ENCODE assay signal across 19 cellular contexts in genomic region chr13:90395846-90396245, GRCh38.
"Had no signal": no experiment of that assay in that cellular context is flagged by ENCODE, and none has a peak within 500 bp of the region (broad histone marks: within the 10 kb centered on the region; RNA-seq: fewer than 3 reads in every experiment).

No MANE protein-coding gene starts in this region.

- H3K4me1 Mint-ChIP-seq: naive thymus-derived CD8-positive, alpha-beta T cell; nephron progenitor cell; stimulated activated naive B cell treated with anti-CD40 and anti-IgM and Interleukin-4, amounts not matched to agents 10 μg/mL and 1 μg/mL and 100 μg/mL, for 72 hours had no signal

- FAIRE-seq: frontal cortex, kidney, pancreas, small intestine, urothelium cell line had no signal

- DNase-seq: cortex of kidney; effector memory CD8-positive, alpha-beta T cell; kidney; naive thymus-derived CD8-positive, alpha-beta T cell; nephron progenitor cell; occipital lobe; pancreas; right lobe of liver; small intestine; stimulated activated CD4-positive, alpha-beta T cell treated with anti-CD3 and anti-CD28 coated beads, Interleukin-15, amount 100 ng/mL, for 24 hours; stimulated activated CD4-positive, alpha-beta T cell treated with anti-CD3 and anti-CD28 coated beads, Interleukin-2, amount 100 ng/mL, for 48 hours; stimulated activated naive B cell treated with anti-CD40 and anti-IgM and Interleukin-4, amounts not matched to agents 10 μg/mL and 1 μg/mL and 100 μg/mL, for 72 hours; upper lobe of left lung had no signal

- H3K27ac ChIP-seq: pancreas, right lobe of liver, thoracic aorta, tibial nerve, upper lobe of left lung had no signal

- H3K4me3 ChIP-seq: lung, pancreas, right lobe of liver, thoracic aorta, tibial nerve, upper lobe of left lung had no signal

- H3K27me3 ChIP-seq: pancreas, right lobe of liver, tibial nerve, upper lobe of left lung had no signal

- H3K36me3 ChIP-seq: pancreas, right lobe of liver, thoracic aorta, tibial nerve, upper lobe of left lung had no signal

- H3K36me3 Mint-ChIP-seq: stimulated activated naive B cell treated with anti-CD40 and anti-IgM and Interleukin-4, amounts not matched to agents 10 μg/mL and 1 μg/mL and 100 μg/mL, for 72 hours had no signal

- H3K4me1 ChIP-seq: pancreas, right lobe of liver, tibial nerve, upper lobe of left lung had no signal

- H3K9me3 ChIP-seq: pancreas, thoracic aorta, upper lobe of left lung had no signal

- H3K27me3 Mint-ChIP-seq: effector memory CD8-positive, alpha-beta T cell; naive thymus-derived CD8-positive, alpha-beta T cell; stimulated activated naive B cell treated with anti-CD40 and anti-IgM and Interleukin-4, amounts not matched to agents 10 μg/mL and 1 μg/mL and 100 μg/mL, for 72 hours; stimulated activated naive CD8-positive, alpha-beta T cell treated with anti-CD3 and anti-CD28 coated beads, Interleukin-15, Interleukin-2, amounts not matched to agents 100 ng/mL and 50 ng/mL, for 24 hours had no signal

- H3K4me3 Mint-ChIP-seq: effector memory CD8-positive, alpha-beta T cell; naive thymus-derived CD8-positive, alpha-beta T cell; nephron progenitor cell; stimulated activated naive B cell treated with anti-CD40 and anti-IgM and Interleukin-4, amounts not matched to agents 10 μg/mL and 1 μg/mL and 100 μg/mL, for 72 hours; stimulated activated naive CD8-positive, alpha-beta T cell treated with anti-CD3 and anti-CD28 coated beads, Interleukin-15, Interleukin-2, amounts not matched to agents 100 ng/mL and 50 ng/mL, for 24 hours had no signal

- H3K27ac Mint-ChIP-seq: effector memory CD8-positive, alpha-beta T cell; naive thymus-derived CD8-positive, alpha-beta T cell; nephron progenitor cell; stimulated activated naive B cell treated with anti-CD40 and anti-IgM and Interleukin-4, amounts not matched to agents 10 μg/mL and 1 μg/mL and 100 μg/mL, for 72 hours; stimulated activated naive CD8-positive, alpha-beta T cell treated with anti-CD3 and anti-CD28 coated beads, Interleukin-15, Interleukin-2, amounts not matched to agents 100 ng/mL and 50 ng/mL, for 24 hours had no signal
